8 cellular contexts compared by ENCODE assay signal in the genomic region with DNA sequence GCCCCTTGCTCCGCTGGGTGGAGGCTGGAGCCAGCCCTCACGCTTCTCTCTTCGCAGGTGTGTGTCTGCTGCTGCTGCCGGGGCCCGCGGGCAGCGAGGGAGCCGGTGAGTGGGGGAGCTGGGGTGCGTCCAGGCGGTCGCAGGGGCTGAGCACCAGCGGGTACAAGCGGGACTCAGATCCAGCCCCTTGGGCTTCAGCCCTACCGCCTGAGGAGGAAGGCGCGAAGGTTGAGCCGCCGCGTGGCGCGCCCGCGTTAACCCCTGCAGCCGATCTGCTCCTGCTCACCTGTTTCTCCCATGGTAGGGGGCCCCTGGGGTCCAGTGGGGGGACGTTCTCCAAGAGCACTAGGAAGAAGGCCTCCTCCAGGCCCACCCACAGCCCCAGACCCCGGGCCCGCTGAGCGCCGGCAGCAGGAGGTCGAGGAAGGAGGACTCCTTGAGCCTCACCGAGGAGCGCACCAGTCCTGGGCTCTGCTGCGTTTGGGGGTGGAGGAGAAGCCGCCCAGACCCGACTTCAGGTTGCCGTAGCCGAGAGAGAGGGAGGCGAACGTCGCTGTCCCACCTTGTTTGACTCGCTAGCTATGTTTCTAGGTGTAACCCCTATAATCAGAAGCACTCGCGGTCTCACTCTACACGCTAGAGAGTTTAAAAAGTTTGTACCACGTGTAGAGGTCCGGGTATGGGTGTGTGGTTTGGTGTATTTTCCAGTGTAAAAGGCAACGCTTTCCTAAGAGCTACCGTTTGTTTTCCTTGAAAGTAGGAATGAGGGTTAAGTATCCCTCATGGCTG.
DNase-seq lines count a peak whose midpoint lies in the region; ATAC-seq and TF ChIP-seq lines count a peak whose summit lies in the region.

No MANE protein-coding gene starts in this region.

- no peaks in the 10 kb centered on the region for H3K9me3 Mint-ChIP-seq in activated naive CD8-positive, alpha-beta T cell treated with anti-CD3 and anti-CD28 coated beads, Interleukin-2, amount 50 U/mL, for 24 hours

- peak; percentile 34 for ATAC-seq in GM21717 (IDR thresholded peaks at IDR 0.05; ENCODE audit: unreplicated experiment)
- peak; percentile 44 for ATAC-seq in activated naive CD8-positive, alpha-beta T cell treated with anti-CD3 and anti-CD28 coated beads, Interleukin-2, amount 50 U/mL, for 24 hours

- H3K27ac Mint-ChIP-seq in activated naive CD8-positive, alpha-beta T cell treated with anti-CD3 and anti-CD28 coated beads, Interleukin-2, amount 50 U/mL, for 24 hours: peak overlapping the region; percentile 71

- DNase-seq in HuH-7.5 (ENCODE audit: low spot score) (peak; percentile 73), iPS-NIHi11 (ENCODE audit: low spot score) (peak; percentile 37), NOMO-1 treated with DMSO at 0.1 percent for 48 hours (lab: John Stamatoyannopoulos, UW; ENCODE audit: unreplicated experiment) (no peak)
- DNase-seq in activated naive CD8-positive, alpha-beta T cell treated with anti-CD3 and anti-CD28 coated beads, Interleukin-2, amount 50 U/mL, for 24 hours: peak; percentile 14
- DNase-seq in stimulated activated CD8-positive, alpha-beta memory T cell treated with anti-CD3 and anti-CD28 coated beads, Interleukin-4, amount 100 ng/mL, for 48 hours: peak; percentile 38
- no peak for DNase-seq in NK-92 treated with Interleukin-12 subunit alpha and Interleukin-12 subunit beta, amount 100 ng/mL, for 24 hours (lab: John Stamatoyannopoulos, UW)

- peak overlapping the region; percentile 65 for H3K4me3 ChIP-seq in GM12875 (ENCODE audit: low read depth, low read length)

- H3K36me3 Mint-ChIP-seq in activated naive CD8-positive, alpha-beta T cell treated with anti-CD3 and anti-CD28 coated beads, Interleukin-2, amount 50 U/mL, for 24 hours (ENCODE audit: low read depth): no peaks in the 10 kb centered on the region

- H3K27me3 Mint-ChIP-seq in activated naive CD8-positive, alpha-beta T cell treated with anti-CD3 and anti-CD28 coated beads, Interleukin-2, amount 50 U/mL, for 24 hours: peaks cover 42% of the 10 kb centered on the region

- peaks cover 12% of the 10 kb centered on the region for H3K4me1 Mint-ChIP-seq in activated naive CD8-positive, alpha-beta T cell treated with anti-CD3 and anti-CD28 coated beads, Interleukin-2, amount 50 U/mL, for 24 hours

- no peak for TF ChIP-seq CTCF in GM12875 (IDR thresholded peaks at IDR 0.05; ENCODE audit: borderline replicate concordance, insufficient read depth, low read depth, low read length)

- peak overlapping the region; percentile 70 for H3K4me3 Mint-ChIP-seq in activated naive CD8-positive, alpha-beta T cell treated with anti-CD3 and anti-CD28 coated beads, Interleukin-2, amount 50 U/mL, for 24 hours

Comparison
In these comparisons a context has a peak if more than half of its experiments do, and no peak if none do; other contexts are left out.
1. DNase-seq: peak in HuH-7.5 (single experiment), activated naive CD8-positive, alpha-beta T cell treated with anti-CD3 and anti-CD28 coated beads, Interleukin-2, amount 50 U/mL, for 24 hours (single experiment), iPS-NIHi11 (single experiment) and stimulated activated CD8-positive, alpha-beta memory T cell treated with anti-CD3 and anti-CD28 coated beads, Interleukin-4, amount 100 ng/mL, for 48 hours (single experiment); none in NK-92 treated with Interleukin-12 subunit alpha and Interleukin-12 subunit beta, amount 100 ng/mL, for 24 hours (single experiment) and NOMO-1 treated with DMSO at 0.1 percent for 48 hours (single experiment).